Comparison of ENCODE assay signal across 24 cellular contexts in genomic region chr1:175893192-175893591, GRCh38.
"Had no signal": no experiment of that assay in that cellular context is flagged by ENCODE, and none has a peak within 500 bp of the region (broad histone marks: within the 10 kb centered on the region; RNA-seq: fewer than 3 reads in every experiment).

No MANE protein-coding gene starts in this region.

- H3K36me3 ChIP-seq: WERI-Rb-1 had no signal

- H3K4me3 ChIP-seq: SK-N-MC had no signal

- DNase-seq: activated CD4-positive, alpha-beta memory T cell treated with anti-CD3 and anti-CD28 coated beads, Interleukin-2, amount 10 ng/mL, durations not matched to agents 7 days and 5 days; activated CD4-positive, alpha-beta T cell treated with anti-CD3 and anti-CD28 coated beads for 36 hours; activated CD4-positive, alpha-beta T cell treated with anti-CD3 and anti-CD28 coated beads, Interleukin-2, amount 50 U/mL, for 1 hour; activated gamma-delta T cell; activated naive CD4-positive, alpha-beta T cell treated with anti-CD3 and anti-CD28 coated beads for 36 hours; activated T-cell treated with anti-CD3 and anti-CD28 coated beads for 4 hours; activated T-cell treated with anti-CD3 and anti-CD28 coated beads, Interleukin-2, amount 50 U/mL, for 48 hours; cerebellar nuclear complex; Karpas-422; NCI-H1048; NCI-H1930; NCI-H2171 treated with DMSO at 0.1 percent for 48 hours; NCI-H226; NCI-H526 treated with DMSO at 0.1 percent for 48 hours; NCI-H82; RPMI8226; T-cell; T-helper 2 cell; T1000; WERI-Rb-1 had no signal

- H3K27ac ChIP-seq: SK-N-MC, WERI-Rb-1 had no signal

- ATAC-seq: activated CD4-positive, alpha-beta T cell treated with anti-CD3 and anti-CD28 coated beads for 36 hours; activated T-helper 17 cell treated with anti-CD3 and anti-CD28 coated beads, Interleukin-2, amount 50 U/mL, for 72 hours; Panc1; Right ventricle myocardium inferior; T-cell had no signal
